In genomic region chr3:182913889-182914288, GRCh38 we compare ENCODE assay signal across 9 cellular contexts.
A peak's percentile ranks its signal among the peaks of the same experiment; 100 is the strongest.
DNase-seq lines count a peak whose midpoint lies in the region; ATAC-seq and TF ChIP-seq lines count a peak whose summit lies in the region.
"Had no signal": no experiment of that assay in that cellular context is flagged by ENCODE, and none has a peak within 500 bp of the region (broad histone marks: within the 10 kb centered on the region; RNA-seq: fewer than 3 reads in every experiment).

No MANE protein-coding gene starts in this region.

- CTCF ChIA-PET in activated CD4-positive, alpha-beta T cell treated with anti-CD3 and anti-CD28 coated beads for 36 hours (lab: Charles Lee): interaction anchor here (1.0 kb wide), 1 partner anchor 9 kb away, joined by 3 read pairs; no protein-coding TSS in a partner anchor

- H3K4me3 ChIP-seq in psoas muscle: no peak overlapping the region
- H3K4me3 ChIP-seq: K562 had no signal

- H3K4me1 ChIP-seq in psoas muscle: peaks cover 16% of the 10 kb centered on the region

- no peaks in the 10 kb centered on the region for H3K27me3 Mint-ChIP-seq in activated CD4-positive, alpha-beta T cell treated with anti-CD3 and anti-CD28 coated beads for 36 hours

- peaks cover 11% of the 10 kb centered on the region for H3K36me3 Mint-ChIP-seq in activated CD4-positive, alpha-beta T cell treated with anti-CD3 and anti-CD28 coated beads for 36 hours (ENCODE audit: low read depth)

- DNase-seq in activated CD4-positive, alpha-beta T cell treated with anti-CD3 and anti-CD28 coated beads for 36 hours: no peak
- DNase-seq in activated CD4-positive, alpha-beta T cell treated with anti-CD3 and anti-CD28 coated beads for 4 hours: no peak
- peak; percentile 23 for DNase-seq in NCI-H1417 treated with DMSO at 0.1 percent for 48 hours (lab: John Stamatoyannopoulos, UW)
- DNase-seq in psoas muscle: no peak
- DNase-seq in dedifferentiated amniotic fluid mesenchymal stem cell (ENCODE audit: extremely low spot score): no peak
- no peak for DNase-seq in DMS114 treated with DMSO at 0.1 percent for 48 hours (lab: John Stamatoyannopoulos, UW; ENCODE audit: unreplicated experiment)

- H3K27me3 ChIP-seq in psoas muscle (ENCODE audit: insufficient read depth in 3 of 3, low read length in 2 of 3): no peaks in the 10 kb centered on the region

- ATAC-seq in activated CD4-positive, alpha-beta T cell treated with anti-CD3 and anti-CD28 coated beads for 36 hours: peak; percentile 31
- peak; percentile 87 for ATAC-seq in HG02623 (IDR thresholded peaks at IDR 0.05; ENCODE audit: unreplicated experiment)
- peak in 3 of 4 donors; percentile 48 to 66 (median 49) for ATAC-seq in psoas muscle
- no peak for ATAC-seq in HG02970 (IDR thresholded peaks at IDR 0.05; ENCODE audit: low FRiP score, unreplicated experiment)
- ATAC-seq: K562 had no signal

- H3K4me3 Mint-ChIP-seq in activated CD4-positive, alpha-beta T cell treated with anti-CD3 and anti-CD28 coated beads for 36 hours: no peak overlapping the region

- no peak for TF ChIP-seq CTCF in psoas muscle (IDR thresholded peaks at IDR 0.05)

- 24 to 44% (median 36%) methylated on average over 4 of the region's 4 CpGs for WGBS in psoas muscle, 3 donors

- peaks cover 43% of the 10 kb centered on the region for H3K4me1 Mint-ChIP-seq in activated CD4-positive, alpha-beta T cell treated with anti-CD3 and anti-CD28 coated beads for 36 hours

- intact Hi-C loops in activated CD4-positive, alpha-beta T cell treated with anti-CD3 and anti-CD28 coated beads for 36 hours (cut with DNase I, micrococcal nuclease): loop anchor here (5.0 kb wide), 2 partner anchors 53 to 473 kb away; no protein-coding TSS in a partner anchor
- intact Hi-C loops in psoas muscle (cut with DNase I): loop anchor here (5.0 kb wide), 1 partner anchor 68 kb away; the partner anchor contains the start of gene DCUN1D1 (in 2 of the 2)

- no peaks in the 10 kb centered on the region for H3K9me3 ChIP-seq in psoas muscle

- POLR2A ChIA-PET in activated CD4-positive, alpha-beta T cell treated with anti-CD3 and anti-CD28 coated beads for 36 hours (lab: Charles Lee): no interaction called here

- peaks cover 0 to 31% of the 10 kb centered on the region in 2 donors for H3K36me3 ChIP-seq in psoas muscle (ENCODE audit: insufficient read depth in 1 of 2, low read depth in 1 of 2)

- peak overlapping the region; percentile 65 for H3K27ac Mint-ChIP-seq in activated CD4-positive, alpha-beta T cell treated with anti-CD3 and anti-CD28 coated beads for 36 hours

- H3K9me3 Mint-ChIP-seq in activated CD4-positive, alpha-beta T cell treated with anti-CD3 and anti-CD28 coated beads for 36 hours (ENCODE audit: low read depth): no peaks in the 10 kb centered on the region

- H3K27ac ChIP-seq in psoas muscle: no peak overlapping the region
